ENCODE assay signal across 11 cellular contexts in genomic region chr11:77705195-77705876, GRCh38.
DNase-seq lines count a peak whose midpoint lies in the region; ATAC-seq and TF ChIP-seq lines count a peak whose summit lies in the region.
"Had no signal": no experiment of that assay in that cellular context is flagged by ENCODE, and none has a peak within 500 bp of the region (broad histone marks: within the 10 kb centered on the region; RNA-seq: fewer than 3 reads in every experiment).

No MANE protein-coding gene starts in this region.

- H3K4me3 ChIP-seq in SK-N-SH (ENCODE audit: low read depth in 2 of 2, low read length in 1 of 2): no peak overlapping the region
- H3K4me3 ChIP-seq in cardiac fibroblast (replicated peaks in 1 of 2; ENCODE audit: low read depth in 2 of 2, low read length in 2 of 2): no peak overlapping the region
- H3K4me3 ChIP-seq in retinal pigment epithelial cell (ENCODE audit: low read length): no peak overlapping the region
- H3K4me3 ChIP-seq in coronary artery: no peak overlapping the region
- H3K4me3 ChIP-seq: pancreas had no signal

- no peak overlapping the region for H3K4me2 ChIP-seq in SK-N-SH

- H3K36me3 ChIP-seq in SK-N-SH (replicated peaks in 1 of 2; ENCODE audit: control insufficient read depth in 1 of 2, insufficient read depth in 2 of 2, low read length in 1 of 2): peaks cover 19 to 24% of the 10 kb centered on the region in 2 experiments

- CTCF ChIA-PET in SK-N-SH (lab: Yijun Ruan, JAX): no interaction called here

- no peaks in the 10 kb centered on the region for H3K9me2 ChIP-seq in SK-N-SH

- no peak overlapping the region for H3K9ac ChIP-seq in SK-N-SH

- H3K9me3 ChIP-seq in SK-N-SH: no peaks in the 10 kb centered on the region
- H3K9me3 ChIP-seq: pancreas had no signal

- peaks cover 0 to 6% of the 10 kb centered on the region in 2 experiments; a peak in 1 of 4 replicates for H3K4me1 ChIP-seq in SK-N-SH (ENCODE audit: control insufficient read depth in 1 of 2, insufficient read depth in 2 of 2, low read depth in 1 of 2, low read length in 1 of 2)
- H3K4me1 ChIP-seq: pancreas had no signal

- no peak overlapping the region for H3K27ac ChIP-seq in SK-N-SH (ENCODE audit: low read depth in 2 of 2, low read length in 1 of 2)
- H3K27ac ChIP-seq in coronary artery: no peak overlapping the region
- H3K27ac ChIP-seq: pancreas had no signal

- no peaks in the 10 kb centered on the region for H4K20me1 ChIP-seq in SK-N-SH (ENCODE audit: insufficient read depth)

- H3K27me3 ChIP-seq in SK-N-SH (ENCODE audit: insufficient read depth): no peaks in the 10 kb centered on the region
- H3K27me3 ChIP-seq: pancreas had no signal

- TF ChIP-seq EP300 in SK-N-SH (IDR thresholded peaks at IDR 0.05; ENCODE audit: borderline replicate concordance in 1 of 2, low read depth in 1 of 2, low read length in 1 of 2): no peak

- no peak overlapping the region for H2AFZ ChIP-seq in SK-N-SH (ENCODE audit: low read depth)

- POLR2A ChIA-PET in SK-N-SH (lab: Yijun Ruan, JAX): no interaction called here

- TF ChIP-seq CTCF in SK-N-SH (IDR thresholded peaks at IDR 0.05) (no peak), cardiac fibroblast (IDR thresholded peaks at IDR 0.05; ENCODE audit: low read depth, low read length) (no peak), retinal pigment epithelial cell (conservative IDR thresholded peaks at IDR 0.05; ENCODE audit: low read depth, low read length) (no peak), coronary artery (IDR thresholded peaks at IDR 0.05) (no peak)

- no peak for ATAC-seq in SK-N-SH treated with all-trans-retinoic acid at 6 μM for 48 hours
- no peak for ATAC-seq in HG02678 (IDR thresholded peaks at IDR 0.05; ENCODE audit: unreplicated experiment)
- ATAC-seq: pancreas had no signal

- peaks cover 14% of the 10 kb centered on the region; the same call in 1 of the 2 replicates for H3K79me2 ChIP-seq in SK-N-SH (ENCODE audit: insufficient read depth)

- TF ChIP-seq RAD21 in SK-N-SH (IDR thresholded peaks at IDR 0.05; ENCODE audit: low read length): no peak

- DNase-seq in SK-N-SH (no peak), MV-4-11 (lab: John Stamatoyannopoulos, UW) (peak; percentile 56), cardiac fibroblast (ENCODE audit: low read depth in 2 of 2) (peak; percentile 19 to 71), retinal pigment epithelial cell (ENCODE audit: low read depth) (peak; percentile 29), coronary artery (ENCODE audit: low spot score) (no peak), D341Med (ENCODE audit: low spot score) (no peak)
- DNase-seq: activated CD8-positive, alpha-beta memory T cell treated with anti-CD3 and anti-CD28 coated beads for 24 hours; pancreas; stimulated activated naive CD4-positive, alpha-beta T cell treated with Interleukin-2 at 50 U/mL for 16 hours had no signal

- 77% methylated on average over 4 of the region's 4 CpGs for WGBS in SK-N-SH (ENCODE audit: low lambda C conversion rate)

- H3F3A ChIP-seq in SK-N-SH (replicated peaks; ENCODE audit: insufficient read depth): peaks cover 12% of the 10 kb centered on the region

TF ChIP-seq in SK-N-SH, 30 proteins besides CTCF, POLR2A, EP300 and RAD21:
- TF ChIP-seq FOSL2 (IDR thresholded peaks at IDR 0.05; ENCODE audit: borderline replicate concordance, low read depth) (peak; percentile 23; the same call in 1 of the 2 replicates), TCF12 (IDR thresholded peaks at IDR 0.05) (no peak), USF1 (IDR thresholded peaks at IDR 0.05; ENCODE audit: borderline replicate concordance, low read depth) (peak; percentile 51)

TF ChIP-seq in SK-N-SH treated with all-trans-retinoic acid at 6 μM for 48 hours, 23 proteins besides CTCF, POLR2A, EP300 and RAD21:
- TF ChIP-seq ZNF70 (CRISPR knock-in tag; IDR thresholded peaks at IDR 0.05) (no peak), ESRRG (CRISPR knock-in tag; IDR thresholded peaks at IDR 0.05) (no peak), PATZ1 (CRISPR knock-in tag; IDR thresholded peaks at IDR 0.05; ENCODE audit: borderline replicate concordance) (no peak), ZNF8 (CRISPR knock-in tag; IDR thresholded peaks at IDR 0.05) (no peak), ZNF565 (CRISPR knock-in tag; conservative IDR thresholded peaks at IDR 0.05; ENCODE audit: low read depth) (no peak), RARB (CRISPR knock-in tag; IDR thresholded peaks at IDR 0.05) (no peak), OSR1 (CRISPR knock-in tag; IDR thresholded peaks at IDR 0.05) (no peak), ZFP30 (CRISPR knock-in tag; IDR thresholded peaks at IDR 0.05) (no peak), BACH2 (CRISPR knock-in tag; IDR thresholded peaks at IDR 0.05; ENCODE audit: borderline replicate concordance) (no peak), TCF4 (CRISPR knock-in tag; IDR thresholded peaks at IDR 0.05; ENCODE audit: borderline replicate concordance) (no peak), GLIS3 (CRISPR knock-in tag; IDR thresholded peaks at IDR 0.05) (no peak), CSRNP3 (CRISPR knock-in tag; IDR thresholded peaks at IDR 0.05) (no peak), CSDC2 (CRISPR knock-in tag; IDR thresholded peaks at IDR 0.05) (no peak), POU6F1 (CRISPR knock-in tag; IDR thresholded peaks at IDR 0.05; ENCODE audit: borderline replicate concordance, low read depth) (no peak)
TF ChIP-seq in SK-N-SH treated with all-trans-retinoic acid at 6 μM for 48 hours: peak in this region for 0.

Comparison
In these comparisons a context has a peak if more than half of its experiments do, and no peak if none do; other contexts are left out.
1. DNase-seq: peak in MV-4-11 (single experiment), cardiac fibroblast (2 of 2) and retinal pigment epithelial cell (single experiment); none in SK-N-SH (single experiment), coronary artery (single experiment) and D341Med (single experiment).